23 cellular contexts compared by ENCODE assay signal in genomic region chr2:64681479-64681967, GRCh38. TPM values are rescaled to one million over a fixed set of nuclear protein-coding genes. Genes with fewer than 3 reads are reported as not detected.
A peak's percentile ranks its signal among the peaks of the same experiment; 100 is the strongest.
DNase-seq lines count a peak whose midpoint lies in the region; ATAC-seq, FAIRE-seq and TF ChIP-seq lines count a peak whose summit lies in the region.
"Had no signal": no experiment of that assay in that cellular context is flagged by ENCODE, and none has a peak within 500 bp of the region (broad histone marks: within the 10 kb centered on the region; RNA-seq: fewer than 3 reads in every experiment).

No MANE protein-coding gene starts in this region.

- no peaks in the 10 kb centered on the region for H3K9me3 Mint-ChIP-seq in CD8-positive, alpha-beta T cell
- no peaks in the 10 kb centered on the region for H3K9me3 Mint-ChIP-seq in naive thymus-derived CD8-positive, alpha-beta T cell
- H3K9me3 Mint-ChIP-seq in Caco-2 (ENCODE audit: unreplicated experiment) = no peaks in the 10 kb centered on the region
- H3K9me3 Mint-ChIP-seq: activated naive CD4-positive, alpha-beta T cell treated with anti-CD3 and anti-CD28 coated beads, Interleukin-2, amount 50 U/mL, for 72 hours; activated T-helper 1 cell treated with anti-CD3 and anti-CD28 coated beads, Interleukin-12 subunit alpha, Interleukin-12 subunit beta, Interleukin-2, Interleukin-4 antibody, amounts not matched to agents 30 ng/mL and 10 ng/mL and 1 ng/mL, durations not matched to agents 14 hours and 24 hours and 36 hours; CD8-positive, alpha-beta memory T cell had no signal

- no peak overlapping the region for H3K4me3 ChIP-seq in CD8-positive, alpha-beta T cell (ENCODE audit: low read depth, low read length)
- H3K4me3 ChIP-seq in dorsolateral prefrontal cortex = no peak overlapping the region
- no peak overlapping the region for H3K4me3 ChIP-seq in Caco-2 (ENCODE audit: low read depth, low read length)
- H3K4me3 ChIP-seq: esophagus muscularis mucosa, gastrocnemius medialis, testis had no signal

- peak overlapping the region; percentile 6 for H3K27ac Mint-ChIP-seq in CD8-positive, alpha-beta T cell
- H3K27ac Mint-ChIP-seq in naive thymus-derived CD8-positive, alpha-beta T cell = peak overlapping the region in 6 of 10 donors; percentile 20 to 92 (median 42)
- H3K27ac Mint-ChIP-seq in Caco-2 (ENCODE audit: unreplicated experiment) = no peak overlapping the region
- H3K27ac Mint-ChIP-seq: activated CD4-positive, alpha-beta T cell treated with anti-CD3 and anti-CD28 coated beads for 36 hours; activated naive CD4-positive, alpha-beta T cell treated with anti-CD3 and anti-CD28 coated beads, Interleukin-2, amount 50 U/mL, for 72 hours; activated T-helper 1 cell treated with anti-CD3 and anti-CD28 coated beads, Interleukin-12 subunit alpha, Interleukin-12 subunit beta, Interleukin-2, Interleukin-4 antibody, amounts not matched to agents 30 ng/mL and 10 ng/mL and 1 ng/mL, durations not matched to agents 14 hours and 24 hours and 36 hours had no signal

- POLR2A ChIA-PET in CD8-positive, alpha-beta T cell (lab: Charles Lee) = interaction anchor here (3.8 kb wide), 1 partner anchor 15 kb away, joined by 14 read pairs; no protein-coding TSS in a partner anchor
- POLR2A ChIA-PET in naive thymus-derived CD8-positive, alpha-beta T cell (lab: Charles Lee) = interaction anchor here (1.0 to 9.8 kb wide), 3 partner anchors 18 to 70 kb away, joined by 3 to 83 read pairs (median 4); partner anchors contain the start of gene SERTAD2
- POLR2A ChIA-PET in Caco-2 (lab: Charles Lee) = no interaction called here

- no peaks in the 10 kb centered on the region for H3K27me3 Mint-ChIP-seq in CD8-positive, alpha-beta T cell (ENCODE audit: low read depth)
- no peaks in the 10 kb centered on the region for H3K27me3 Mint-ChIP-seq in naive thymus-derived CD8-positive, alpha-beta T cell
- H3K27me3 Mint-ChIP-seq in Caco-2 (ENCODE audit: insufficient read depth, unreplicated experiment) = no peaks in the 10 kb centered on the region
- H3K27me3 Mint-ChIP-seq: activated CD4-positive, alpha-beta T cell treated with anti-CD3 and anti-CD28 coated beads for 36 hours; CD8-positive, alpha-beta memory T cell had no signal

- FAIRE-seq in HTR-8/SVneo (lab: Jason Lieb, UNC) = peak; percentile 64

- BruUV-seq in Caco-2 (replicated peaks; lab: Mats Ljungman, UMichigan) = no TSS peak

- TF ChIP-seq CTCF in CD8-positive, alpha-beta T cell (IDR thresholded peaks at IDR 0.05) = no peak
- no peak for TF ChIP-seq CTCF in dorsolateral prefrontal cortex (IDR thresholded peaks at IDR 0.05 in 54 of 56, conservative IDR thresholded peaks at IDR 0.05 in 2 of 56; ENCODE audit: low read depth in 1 of 56, partially characterized antibody in 56 of 56)
- no peak for TF ChIP-seq CTCF in Caco-2 (IDR thresholded peaks at IDR 0.05; ENCODE audit: insufficient read depth in 1 of 2, low read depth in 1 of 2, low read length in 1 of 2, severe bottlenecking in 1 of 2, unreplicated experiment in 1 of 2)

- no peaks in the 10 kb centered on the region for H3K36me3 ChIP-seq in CD8-positive, alpha-beta T cell (ENCODE audit: insufficient read depth, low read length)
- H3K36me3 ChIP-seq in Caco-2 (ENCODE audit: control insufficient read depth, insufficient read depth, low read length) = no peaks in the 10 kb centered on the region
- H3K36me3 ChIP-seq: esophagus muscularis mucosa, gastrocnemius medialis had no signal

- no peak overlapping the region for H3K4me3 Mint-ChIP-seq in CD8-positive, alpha-beta T cell
- H3K4me3 Mint-ChIP-seq in naive thymus-derived CD8-positive, alpha-beta T cell = no peak overlapping the region
- no peak overlapping the region for H3K4me3 Mint-ChIP-seq in Caco-2 (ENCODE audit: unreplicated experiment)
- H3K4me3 Mint-ChIP-seq: activated CD4-positive, alpha-beta T cell treated with anti-CD3 and anti-CD28 coated beads for 36 hours; activated T-helper 1 cell treated with anti-CD3 and anti-CD28 coated beads, Interleukin-12 subunit alpha, Interleukin-12 subunit beta, Interleukin-2, Interleukin-4 antibody, amounts not matched to agents 30 ng/mL and 10 ng/mL and 1 ng/mL, durations not matched to agents 14 hours and 24 hours and 36 hours; CD8-positive, alpha-beta memory T cell had no signal

- peaks cover 22% of the 10 kb centered on the region for H3K4me1 ChIP-seq in CD8-positive, alpha-beta T cell (ENCODE audit: insufficient read depth, low read length)
- peaks cover 28% of the 10 kb centered on the region for H3K4me1 ChIP-seq in Caco-2

- H3K27ac ChIP-seq in CD8-positive, alpha-beta T cell (ENCODE audit: low read depth, low read length) = no peak overlapping the region
- no peak overlapping the region for H3K27ac ChIP-seq in dorsolateral prefrontal cortex
- H3K27ac ChIP-seq: esophagus muscularis mucosa, gastrocnemius medialis, testis had no signal

- no peaks in the 10 kb centered on the region for H3K27me3 ChIP-seq in CD8-positive, alpha-beta T cell (ENCODE audit: insufficient read depth, low read length)
- H3K27me3 ChIP-seq in dorsolateral prefrontal cortex (no peaks in the 10 kb centered on the region), Caco-2 (replicated peaks; ENCODE audit: control insufficient read depth, insufficient read depth, low read length) (no peaks in the 10 kb centered on the region)
- H3K27me3 ChIP-seq: esophagus muscularis mucosa, gastrocnemius medialis, testis had no signal

- H3K9me3 ChIP-seq in CD8-positive, alpha-beta T cell (ENCODE audit: low read length) = no peaks in the 10 kb centered on the region
- no peaks in the 10 kb centered on the region; the same call in 1 of the 2 replicates for H3K9me3 ChIP-seq in Caco-2
- H3K9me3 ChIP-seq: esophagus muscularis mucosa, gastrocnemius medialis, testis had no signal

- no peak for ATAC-seq in CD8-positive, alpha-beta T cell
- no peak for ATAC-seq in naive thymus-derived CD8-positive, alpha-beta T cell
- ATAC-seq: activated CD4-positive, alpha-beta T cell treated with anti-CD3 and anti-CD28 coated beads for 36 hours; activated naive CD4-positive, alpha-beta T cell treated with anti-CD3 and anti-CD28 coated beads, Interleukin-2, amount 50 U/mL, for 72 hours; gastrocnemius medialis; right cardiac atrium; Right ventricle myocardium inferior had no signal

- CTCF ChIA-PET in CD8-positive, alpha-beta T cell (lab: Charles Lee) = interaction anchor here (1.9 kb wide), 1 partner anchor 28 kb away, joined by 8 read pairs; the partner anchor contains the start of gene SERTAD2
- CTCF ChIA-PET in Caco-2 (lab: Charles Lee) = no interaction called here

- H3K4me1 Mint-ChIP-seq in CD8-positive, alpha-beta T cell (ENCODE audit: low read depth) = peaks cover 53% of the 10 kb centered on the region
- peaks cover 30 to 53% (median 37%) of the 10 kb centered on the region in 4 donors for H3K4me1 Mint-ChIP-seq in naive thymus-derived CD8-positive, alpha-beta T cell
- peaks cover 9% of the 10 kb centered on the region for H3K4me1 Mint-ChIP-seq in Caco-2 (ENCODE audit: low read depth, unreplicated experiment)

- intact Hi-C loops in CD8-positive, alpha-beta T cell (cut with DNase I, micrococcal nuclease) = no loop called here
- intact Hi-C loops in dorsolateral prefrontal cortex (cut with DNase I) (no loop called here), Caco-2 (cut with micrococcal nuclease; ENCODE audit: unreplicated experiment) (no loop called here)

- H3K36me3 Mint-ChIP-seq in CD8-positive, alpha-beta T cell = no peaks in the 10 kb centered on the region
- H3K36me3 Mint-ChIP-seq in naive thymus-derived CD8-positive, alpha-beta T cell = peaks cover 0 to 5% (median 0%) of the 10 kb centered on the region in 3 donors
- H3K36me3 Mint-ChIP-seq in Caco-2 (ENCODE audit: insufficient read depth, unreplicated experiment) = no peaks in the 10 kb centered on the region
- H3K36me3 Mint-ChIP-seq: CD8-positive, alpha-beta memory T cell had no signal

- DNase-seq in CD8-positive, alpha-beta T cell = no peak
- DNase-seq in HTR-8/SVneo (ENCODE audit: insufficient read length, low spot score) = no peak
- DNase-seq in OCI-M1 (lab: John Stamatoyannopoulos, UW) = peak; percentile 53
- no peak for DNase-seq in naive thymus-derived CD8-positive, alpha-beta T cell
- no peak for DNase-seq in NCI-H2227 treated with DMSO at 0.1 percent for 48 hours (lab: John Stamatoyannopoulos, UW)
- DNase-seq in NCI-H2227 (lab: John Stamatoyannopoulos, UW; ENCODE audit: unreplicated experiment) = no peak
- DNase-seq in dorsolateral prefrontal cortex = no peak
- no peak for DNase-seq in Caco-2
- DNase-seq: activated CD4-positive, alpha-beta T cell treated with anti-CD3 and anti-CD28 coated beads for 36 hours; CD8-positive, alpha-beta memory T cell; DMS79; effector memory CD4-positive, alpha-beta T cell; gastrocnemius medialis; IMR-90; islet precursor cell; NCI-H187 treated with DMSO at 0.1 percent for 48 hours; NK-92 treated with Interleukin-12 subunit alpha and Interleukin-12 subunit beta, amount 100 ng/mL, for 24 hours; right cardiac atrium; testis had no signal

RNA-seq across cellular contexts. Expression of gene SERTAD2, which starts 27.8 kb away (rescaled TPM):
- 10 to 100 TPM; 47.5 to 48.8 TPM for total RNA-seq in CD8-positive, alpha-beta T cell
- 10 to 100 TPM; 33.0 to 34.5 TPM for total RNA-seq in naive thymus-derived CD8-positive, alpha-beta T cell
- polyA plus RNA-seq in naive thymus-derived CD8-positive, alpha-beta T cell = 1 to 10 TPM; 5.5 to 9.2 (median 6.1) TPM
- total RNA-seq in dorsolateral prefrontal cortex (10 to 100 TPM in 116 of 120 experiments, 1 to 10 TPM in 4; 7.8 to 24.8 (median 13.4) TPM), Caco-2 (2022) (25.1 and 25.8 TPM in 2 replicates)
